17 cellular contexts compared by ENCODE assay signal in the genomic region with DNA sequence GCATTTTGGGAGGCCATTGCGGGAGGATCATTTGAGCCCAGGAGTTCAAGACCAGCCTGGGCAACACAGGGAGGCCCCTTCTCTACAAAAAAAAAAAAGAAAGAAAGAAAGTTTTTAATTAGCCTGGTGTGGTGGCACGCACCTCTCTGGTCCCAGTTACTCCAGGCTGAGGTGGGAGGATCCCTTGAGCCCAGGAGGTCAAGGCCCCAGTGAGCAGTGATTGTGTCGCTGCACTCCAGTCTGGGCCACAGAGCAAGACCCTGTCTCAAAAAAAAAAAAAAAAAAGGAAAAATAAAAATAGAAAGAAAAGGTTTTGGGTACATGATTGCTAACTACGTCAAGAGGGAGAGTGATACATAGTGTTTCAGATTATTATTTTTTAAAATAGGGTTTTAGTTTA. TPM values are rescaled to one million over a fixed set of nuclear protein-coding genes. Genes with fewer than 3 reads are reported as not detected.
DNase-seq lines count a peak whose midpoint lies in the region; ATAC-seq, FAIRE-seq and TF ChIP-seq lines count a peak whose summit lies in the region.
"Had no signal": no experiment of that assay in that cellular context is flagged by ENCODE, and none has a peak within 500 bp of the region (broad histone marks: within the 10 kb centered on the region; RNA-seq: fewer than 3 reads in every experiment).

No MANE protein-coding gene starts in this region.

- H3K9ac ChIP-seq in astrocyte (ENCODE audit: low read length): no peak overlapping the region

- peak overlapping the region; percentile 97 for H3K27ac Mint-ChIP-seq in GM23338
- peak overlapping the region; percentile 96 for H3K27ac Mint-ChIP-seq in astrocyte (ENCODE audit: unreplicated experiment)
- H3K27ac Mint-ChIP-seq: IgD-negative memory B cell had no signal

- TF ChIP-seq CTCF in GM23338 (conservative IDR thresholded peaks at IDR 0.05; ENCODE audit: low read depth in 2 of 2) (no peak), astrocyte (IDR thresholded peaks at IDR 0.05; ENCODE audit: insufficient read depth, low read depth, low read length) (no peak), testis (IDR thresholded peaks at IDR 0.05) (no peak)

- H3K36me3 Mint-ChIP-seq in GM23338 (ENCODE audit: low read depth) (no peaks in the 10 kb centered on the region), astrocyte (ENCODE audit: low read depth, unreplicated experiment) (no peaks in the 10 kb centered on the region)
- H3K36me3 Mint-ChIP-seq: CD4-positive, CD25-positive, alpha-beta regulatory T cell had no signal

- no peaks in the 10 kb centered on the region; the same call in 1 of the 2 replicates for H3F3A ChIP-seq in GM23338 (replicated peaks; ENCODE audit: low read depth)

- H3K36me3 ChIP-seq in GM23338 (ENCODE audit: insufficient read depth) (no peaks in the 10 kb centered on the region), astrocyte (ENCODE audit: insufficient read depth, low read length) (no peaks in the 10 kb centered on the region), testis (ENCODE audit: low read depth, missing control alignments) (no peaks in the 10 kb centered on the region)
- H3K36me3 ChIP-seq: SJSA1 had no signal

- DNase-seq in GM23338 (ENCODE audit: low spot score) (no peak), astrocyte (ENCODE audit: low read depth) (no peak), substantia nigra (lab: John Stamatoyannopoulos, UW) (no peak), testis (no peak), ureter (ENCODE audit: low spot score) (no peak), DMS 273 treated with DMSO at 0.1 percent for 48 hours (lab: John Stamatoyannopoulos, UW) (no peak)
- no peak for DNase-seq in effector CD8-positive, alpha-beta T cell (lab: John Stamatoyannopoulos, UW)
- DNase-seq: AML-193, MV-4-11, NCI-H1436, NCI-H2029 treated with DMSO at 0.1 percent for 48 hours, NCI-H510A had no signal

- H3K4me3 Mint-ChIP-seq in GM23338 (no peak overlapping the region), astrocyte (ENCODE audit: unreplicated experiment) (no peak overlapping the region)
- H3K4me3 Mint-ChIP-seq: CD4-positive, CD25-positive, alpha-beta regulatory T cell had no signal

- H2AFZ ChIP-seq in GM23338: no peak overlapping the region
- H2AFZ ChIP-seq in astrocyte (ENCODE audit: low read depth, low read length): no peak overlapping the region

- H3K27me3 Mint-ChIP-seq in GM23338 (ENCODE audit: insufficient read depth, low read depth, poor library complexity): no peaks in the 10 kb centered on the region
- H3K27me3 Mint-ChIP-seq in astrocyte (ENCODE audit: low read depth, unreplicated experiment): no peaks in the 10 kb centered on the region
- H3K27me3 Mint-ChIP-seq: CD4-positive, CD25-positive, alpha-beta regulatory T cell; IgD-negative memory B cell had no signal

- no peak for TF ChIP-seq POLR2A in testis (IDR thresholded peaks at IDR 0.05)

- H3K4me1 Mint-ChIP-seq in GM23338 (peaks cover 42% of the 10 kb centered on the region), astrocyte (ENCODE audit: low read depth, unreplicated experiment) (peaks cover 30% of the 10 kb centered on the region)

- no peak overlapping the region for H3K4me2 ChIP-seq in GM23338
- H3K4me2 ChIP-seq in astrocyte (ENCODE audit: low read length): no peak overlapping the region

- H4K20me1 ChIP-seq in GM23338 (replicated peaks; ENCODE audit: insufficient read depth): no peaks in the 10 kb centered on the region
- H4K20me1 ChIP-seq in astrocyte (ENCODE audit: insufficient read depth, low read length): no peaks in the 10 kb centered on the region

- no peak for ATAC-seq in GM23338

- WGBS in testis, 2 donors: 84 to 91% methylated on average over 4 of the region's 4 CpGs

- H3K79me2 ChIP-seq in GM23338 (replicated peaks; ENCODE audit: insufficient read depth) (peaks cover 20% of the 10 kb centered on the region), astrocyte (ENCODE audit: insufficient read depth, low read length) (no peaks in the 10 kb centered on the region)

- H3K4me3 ChIP-seq in GM23338 (no peak overlapping the region), astrocyte (ENCODE audit: insufficient read depth, low read depth, low read length) (no peak overlapping the region), testis (no peak overlapping the region)
- H3K4me3 ChIP-seq: SJSA1 had no signal

- H3K4me1 ChIP-seq in GM23338 (ENCODE audit: insufficient read depth): peaks cover 32% of the 10 kb centered on the region
- H3K4me1 ChIP-seq in astrocyte (ENCODE audit: insufficient read depth, low read length): peaks cover 18% of the 10 kb centered on the region
- peaks cover 16% of the 10 kb centered on the region for H3K4me1 ChIP-seq in testis

- H3K9me3 ChIP-seq in astrocyte (ENCODE audit: insufficient read depth, low read depth, low read length) (no peaks in the 10 kb centered on the region), testis (no peaks in the 10 kb centered on the region)
- H3K9me3 ChIP-seq: SJSA1 had no signal

- intact Hi-C loops in testis (cut with DNase I; ENCODE audit: low total_unique reads): no loop called here

- no peaks in the 10 kb centered on the region for H3K9me2 ChIP-seq in GM23338 (ENCODE audit: insufficient read depth)

- H3K27ac ChIP-seq in GM23338 (ENCODE audit: low read depth) (peak overlapping the region; percentile 95), astrocyte (ENCODE audit: low read depth, low read length) (no peak overlapping the region), layer of hippocampus (ENCODE audit: low read depth, low read length) (peak overlapping the region; percentile 88), substantia nigra (ENCODE audit: low read depth, low read length, poor library complexity, severe bottlenecking) (peak overlapping the region; percentile 95), testis (peak overlapping the region in 1 of 2 donors; percentile 75)
- H3K27ac ChIP-seq: RWPE1 had no signal

- H3K27me3 ChIP-seq in GM23338 (ENCODE audit: insufficient read depth) (no peaks in the 10 kb centered on the region), astrocyte (ENCODE audit: insufficient read depth, low read length) (no peaks in the 10 kb centered on the region), layer of hippocampus (ENCODE audit: control insufficient read depth, insufficient read depth, low read length) (no peaks in the 10 kb centered on the region), testis (no peaks in the 10 kb centered on the region)
- H3K27me3 ChIP-seq: SJSA1 had no signal

- no peaks in the 10 kb centered on the region for H3K9me3 Mint-ChIP-seq in GM23338
- H3K9me3 Mint-ChIP-seq in astrocyte (ENCODE audit: unreplicated experiment): no peaks in the 10 kb centered on the region
- H3K9me3 Mint-ChIP-seq: CD4-positive, CD25-positive, alpha-beta regulatory T cell; IgD-negative memory B cell had no signal

- FAIRE-seq in astrocyte (lab: Jason Lieb, UNC): no peak

RNA-seq across cellular contexts. Expression of gene USP54, which starts 2.0 kb away (rescaled TPM):
- total RNA-seq in GM23338 (2014; rRNA removed; shearing (Covaris generic)): 27.4 and 29.2 TPM in 2 replicates
- polyA plus RNA-seq in GM23338 (2016; fragmentation: Nextera tagmentation; extraction: Ambion mirVana) (12.8 and 15.1 TPM in 2 replicates), testis (ENCODE audit: insufficient read depth, low read depth, low replicate concordance) (40.7 TPM)
- total RNA-seq in astrocyte (70.4 and 85.9 TPM in 2 replicates), testis (10 to 100 TPM; 61.3 to 77.9 TPM), ureter (124 TPM)

RNA-seq across cellular contexts. Expression of gene MYOZ1, which starts 48.2 kb away (rescaled TPM):
- 2.4 and 3.2 TPM in 2 replicates for total RNA-seq in GM23338 (2014; rRNA removed; shearing (Covaris generic))
- polyA plus RNA-seq in GM23338 (2016; fragmentation: Nextera tagmentation; extraction: Ambion mirVana): 1.9 and 2.7 TPM in 2 replicates
- total RNA-seq in astrocyte: 2.2 TPM in 2 replicates
- total RNA-seq in testis: 1 to 10 TPM; 2.4 to 3.2 TPM
- 10.5 TPM for polyA plus RNA-seq in testis (ENCODE audit: insufficient read depth, low read depth, low replicate concordance)
- 0.91 TPM for total RNA-seq in ureter
- total RNA-seq: CD4-positive, CD25-positive, alpha-beta regulatory T cell; SJSA1 had no signal
- polyA plus RNA-seq: CD4-positive, CD25-positive, alpha-beta regulatory T cell; IgD-negative memory B cell had no signal
